Comparison of ENCODE assay signal across 21 cellular contexts in the genomic region with DNA sequence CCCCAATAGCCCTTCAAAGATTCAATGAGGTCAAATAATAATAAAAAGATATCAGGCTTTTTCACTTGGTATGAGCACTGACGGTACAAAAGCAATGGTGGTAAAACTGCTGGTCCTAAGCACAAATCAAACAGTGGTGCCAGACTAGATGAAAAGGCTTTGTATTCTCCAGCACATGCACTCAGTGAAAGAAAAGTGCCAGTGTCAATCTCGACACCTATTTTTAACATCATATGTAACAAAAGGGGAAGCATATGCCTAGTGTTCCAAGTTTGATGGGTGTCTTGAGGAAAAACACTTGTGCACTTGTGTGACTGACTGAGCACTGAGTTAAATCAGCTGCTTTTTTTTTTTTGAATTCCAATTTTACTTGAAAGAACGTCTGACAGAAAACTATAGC. TPM values are rescaled to one million over a fixed set of nuclear protein-coding genes. Genes with fewer than 3 reads are reported as not detected.
"Had no signal": no experiment of that assay in that cellular context is flagged by ENCODE, and none has a peak within 500 bp of the region (broad histone marks: within the 10 kb centered on the region; RNA-seq: fewer than 3 reads in every experiment).

No MANE protein-coding gene starts in this region.

- DNase-seq: cerebellar nuclear complex; effector memory CD8-positive, alpha-beta T cell; gastrocnemius medialis; glutamatergic neuron; kidney; left cardiac atrium; mucosa of descending colon; natural killer cell; nucleus accumbens; ovary; stimulated activated CD4-positive, alpha-beta T cell treated with anti-CD3 and anti-CD28 coated beads, Interleukin-2, amount 100 ng/mL, for 24 hours; stimulated activated CD4-positive, alpha-beta T cell treated with anti-CD3 and anti-CD28 coated beads, Interleukin-4, amount 100 ng/mL, for 4 hours; stimulated activated naive B cell treated with anti-CD40 and anti-IgM and Interleukin-4, amounts not matched to agents 10 μg/mL and 1 μg/mL and 100 μg/mL, for 72 hours; stimulated activated naive CD8-positive, alpha-beta T cell treated with anti-CD3 and anti-CD28 coated beads, Interleukin-15, amount 100 ng/mL, for 72 hours; transverse colon had no signal

- ATAC-seq: effector memory CD8-positive, alpha-beta T cell; gastrocnemius medialis; mucosa of descending colon; natural killer cell; sciatic nerve; stimulated activated naive B cell treated with anti-CD40 and anti-IgM and Interleukin-4, amounts not matched to agents 10 μg/mL and 1 μg/mL and 100 μg/mL, for 72 hours; stimulated activated naive CD8-positive, alpha-beta T cell treated with anti-CD3 and anti-CD28 coated beads, Interleukin-15, amount 100 ng/mL, for 72 hours had no signal

RNA-seq across cellular contexts. Expression of a gene that starts 27.7 kb away (rescaled TPM):
- total RNA-seq: fibroblast of villous mesenchyme, kidney, lung microvascular endothelial cell, natural killer cell, progenitor cell of endocrine pancreas, renal cortical epithelial cell, transverse colon, ureter had no signal

RNA-seq across cellular contexts. Expression of a gene that starts 36.4 kb away (rescaled TPM):
- total RNA-seq: fibroblast of villous mesenchyme, progenitor cell of endocrine pancreas had no signal
